20 cellular contexts compared by ENCODE assay signal in the genomic region with DNA sequence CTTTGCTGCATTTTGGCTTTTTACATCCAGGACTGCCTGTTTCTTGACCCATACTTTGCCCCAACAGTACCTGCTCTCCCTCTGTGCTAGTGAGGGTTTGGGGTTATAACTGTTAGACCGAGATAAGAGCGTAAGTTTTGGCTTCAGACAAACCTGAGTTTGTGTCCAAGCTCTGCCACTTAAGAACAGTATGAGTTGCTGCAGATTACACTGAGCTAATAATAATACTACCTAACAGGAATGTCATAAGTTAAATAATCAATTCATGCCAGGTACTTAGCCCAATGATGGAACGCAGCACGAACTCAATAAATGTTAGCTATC.
"Had no signal": no experiment of that assay in that cellular context is flagged by ENCODE, and none has a peak within 500 bp of the region (broad histone marks: within the 10 kb centered on the region; RNA-seq: fewer than 3 reads in every experiment).

No MANE protein-coding gene starts in this region.

- H3K36me3 ChIP-seq: right lobe of liver, upper lobe of right lung had no signal

- H3K27me3 ChIP-seq: body of pancreas, right lobe of liver, upper lobe of right lung had no signal

- H3K4me3 Mint-ChIP-seq: activated CD8-positive, alpha-beta T cell treated with anti-CD3 and anti-CD28 coated beads for 36 hours; activated naive CD4-positive, alpha-beta T cell treated with anti-CD3 and anti-CD28 coated beads, Interleukin-2, amount 50 U/mL, for 24 hours; central memory CD8-positive, alpha-beta T cell; memory B cell; nephron; stimulated activated naive CD8-positive, alpha-beta T cell treated with anti-CD3 and anti-CD28 coated beads, Interleukin-15, Interleukin-2, amounts not matched to agents 100 ng/mL and 50 ng/mL, for 24 hours; WTC11 had no signal

- H3K36me3 Mint-ChIP-seq: activated naive CD4-positive, alpha-beta T cell treated with anti-CD3 and anti-CD28 coated beads, Interleukin-2, amount 50 U/mL, for 24 hours; memory B cell; WTC11 had no signal

- H3K27ac Mint-ChIP-seq: activated CD8-positive, alpha-beta T cell treated with anti-CD3 and anti-CD28 coated beads for 36 hours; activated naive CD4-positive, alpha-beta T cell treated with anti-CD3 and anti-CD28 coated beads, Interleukin-2, amount 50 U/mL, for 24 hours; memory B cell; nephron; progenitor cell of endocrine pancreas; stimulated activated naive CD8-positive, alpha-beta T cell treated with anti-CD3 and anti-CD28 coated beads, Interleukin-15, Interleukin-2, amounts not matched to agents 100 ng/mL and 50 ng/mL, for 24 hours; WTC11 had no signal

- H3K9me3 ChIP-seq: body of pancreas, right lobe of liver, upper lobe of right lung had no signal

- H3K9me3 Mint-ChIP-seq: activated CD8-positive, alpha-beta T cell treated with anti-CD3 and anti-CD28 coated beads for 36 hours; activated naive CD4-positive, alpha-beta T cell treated with anti-CD3 and anti-CD28 coated beads, Interleukin-2, amount 50 U/mL, for 24 hours; central memory CD8-positive, alpha-beta T cell; memory B cell; nephron had no signal

- DNase-seq: activated CD4-positive, alpha-beta T cell treated with anti-CD3 and anti-CD28 coated beads for 48 hours; activated CD8-positive, alpha-beta T cell treated with anti-CD3 and anti-CD28 coated beads for 36 hours; activated effector memory CD4-positive, alpha-beta T cell treated with anti-CD3 and anti-CD28 coated beads, Interleukin-2, amount 50 U/mL, for 16 hours; activated T-cell treated with anti-CD3 and anti-CD28 coated beads, Interleukin-2, amount 50 U/mL, for 48 hours; amniotic stem cell; body of pancreas; effector CD8-positive, alpha-beta T cell; foreskin melanocyte; head of caudate nucleus; occipital lobe; right lobe of liver; upper lobe of right lung had no signal

- H3K27ac ChIP-seq: body of pancreas, right lobe of liver, upper lobe of right lung had no signal

- H3K4me1 Mint-ChIP-seq: activated naive CD4-positive, alpha-beta T cell treated with anti-CD3 and anti-CD28 coated beads, Interleukin-2, amount 50 U/mL, for 24 hours; central memory CD8-positive, alpha-beta T cell; memory B cell; WTC11 had no signal

- ATAC-seq: activated CD8-positive, alpha-beta T cell treated with anti-CD3 and anti-CD28 coated beads for 36 hours; body of pancreas; right lobe of liver; WTC11 had no signal

- H3K4me1 ChIP-seq: right lobe of liver had no signal

- FAIRE-seq: endothelial cell of umbilical vein had no signal

- H3K4me3 ChIP-seq: body of pancreas, right lobe of liver, upper lobe of right lung had no signal

- H3K27me3 Mint-ChIP-seq: activated naive CD4-positive, alpha-beta T cell treated with anti-CD3 and anti-CD28 coated beads, Interleukin-2, amount 50 U/mL, for 24 hours had no signal
